Comparison of ENCODE assay signal across 17 cellular contexts in the genomic region with DNA sequence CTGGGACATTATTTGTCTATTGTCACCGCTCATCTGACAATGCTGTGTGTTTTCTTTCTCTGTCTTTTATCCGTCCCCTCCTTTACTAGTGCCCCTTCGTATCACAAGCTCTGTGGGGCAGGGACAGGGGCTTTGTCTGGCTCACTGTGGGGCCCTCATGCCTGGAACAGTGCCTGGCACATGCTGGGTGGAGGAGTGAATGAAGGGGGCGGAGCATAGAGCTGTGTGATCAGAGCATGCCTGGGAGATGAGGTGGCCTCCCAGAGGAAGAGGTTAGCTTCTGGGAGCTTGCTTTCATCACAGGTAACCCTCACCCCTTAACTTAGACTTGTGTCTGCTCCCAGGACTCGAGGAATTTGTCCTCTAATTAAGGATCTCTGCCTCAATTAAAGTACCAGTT. TPM values are rescaled to one million over a fixed set of nuclear protein-coding genes. Genes with fewer than 3 reads are reported as not detected.
DNase-seq lines count a peak whose midpoint lies in the region; ATAC-seq and TF ChIP-seq lines count a peak whose summit lies in the region.
"Had no signal": no experiment of that assay in that cellular context is flagged by ENCODE, and none has a peak within 500 bp of the region (broad histone marks: within the 10 kb centered on the region; RNA-seq: fewer than 3 reads in every experiment).

No MANE protein-coding gene starts in this region.

- H3K9me3 Mint-ChIP-seq in WTC11, result peaks cover 3% of the 10 kb centered on the region; the same call in 1 of the 2 replicates

- POLR2A ChIA-PET in SK-N-SH (lab: Yijun Ruan, JAX) (no interaction called here), WTC11 (lab: Charles Lee) (no interaction called here)

- H3K36me3 ChIP-seq in SK-N-SH (replicated peaks in 1 of 2; ENCODE audit: control insufficient read depth in 1 of 2, insufficient read depth in 2 of 2, low read length in 1 of 2), result peaks cover 29 to 41% of the 10 kb centered on the region in 2 experiments
- H3K36me3 ChIP-seq in gastroesophageal sphincter, result peaks cover 0 to 22% of the 10 kb centered on the region in 2 donors
- no peaks in the 10 kb centered on the region for H3K36me3 ChIP-seq in upper lobe of right lung
- no peaks in the 10 kb centered on the region for H3K36me3 ChIP-seq in smooth muscle cell (ENCODE audit: low read depth)

- H3K4me1 Mint-ChIP-seq in WTC11, result peaks cover 70% of the 10 kb centered on the region

- H3K4me1 ChIP-seq in SK-N-SH (ENCODE audit: control insufficient read depth in 1 of 2, insufficient read depth in 2 of 2, low read depth in 1 of 2, low read length in 1 of 2) (no peaks in the 10 kb centered on the region; a peak in 1 of 4 replicates), gastroesophageal sphincter (peaks cover 0 to 16% (median 0%) of the 10 kb centered on the region in 3 donors), upper lobe of right lung (no peaks in the 10 kb centered on the region), smooth muscle cell (ENCODE audit: low read depth) (peaks cover 23% of the 10 kb centered on the region)
- H3K4me1 ChIP-seq: tibial nerve had no signal

- ATAC-seq in SK-N-SH treated with all-trans-retinoic acid at 6 μM for 48 hours (peak; percentile 56), WTC11 (peak; percentile 28), gastroesophageal sphincter (no peak), upper lobe of right lung (peak; percentile 56)

- H3K9me3 ChIP-seq in SK-N-SH (no peaks in the 10 kb centered on the region), gastroesophageal sphincter (no peaks in the 10 kb centered on the region), upper lobe of right lung (no peaks in the 10 kb centered on the region), smooth muscle cell (replicated peaks; ENCODE audit: low read depth) (no peaks in the 10 kb centered on the region)
- H3K9me3 ChIP-seq: tibial nerve had no signal

- no peaks in the 10 kb centered on the region for H3K27me3 ChIP-seq in SK-N-SH (ENCODE audit: insufficient read depth)
- H3K27me3 ChIP-seq in gastroesophageal sphincter, result no peaks in the 10 kb centered on the region
- H3K27me3 ChIP-seq in upper lobe of right lung, result no peaks in the 10 kb centered on the region
- H3K27me3 ChIP-seq in smooth muscle cell (ENCODE audit: low read depth), result no peaks in the 10 kb centered on the region
- H3K27me3 ChIP-seq: tibial nerve had no signal

- H4K20me1 ChIP-seq in SK-N-SH (ENCODE audit: insufficient read depth) (peaks cover 16% of the 10 kb centered on the region), smooth muscle cell (ENCODE audit: low read depth) (peaks cover 14% of the 10 kb centered on the region)

- peaks cover 42% of the 10 kb centered on the region for H3K36me3 Mint-ChIP-seq in WTC11

- peaks cover 8% of the 10 kb centered on the region for H3F3A ChIP-seq in SK-N-SH (replicated peaks; ENCODE audit: insufficient read depth)
- H3F3A ChIP-seq in smooth muscle cell (ENCODE audit: low read depth), result no peaks in the 10 kb centered on the region

- DNase-seq in SK-N-SH, result no peak
- DNase-seq in WTC11 (ENCODE audit: low spot score), result no peak
- DNase-seq in upper lobe of right lung, result no peak
- no peak for DNase-seq in smooth muscle cell (lab: John Stamatoyannopoulos, UW; ENCODE audit: unreplicated experiment)
- no peak for DNase-seq in NCI-H2171 treated with DMSO at 0.1 percent for 48 hours (lab: John Stamatoyannopoulos, UW)
- no peak for DNase-seq in posterior cingulate gyrus
- DNase-seq: aorta, DMS153, MV-4-11, naive B cell, NCI-H2227 treated with DMSO at 0.1 percent for 48 hours, SHP77 had no signal

- no peak for TF ChIP-seq RAD21 in SK-N-SH (IDR thresholded peaks at IDR 0.05; ENCODE audit: low read length)

- TF ChIP-seq POLR2A in gastroesophageal sphincter (IDR thresholded peaks at IDR 0.05), result no peak

- TF ChIP-seq CTCF in SK-N-SH (IDR thresholded peaks at IDR 0.05), result no peak
- TF ChIP-seq CTCF in WTC11 (IDR thresholded peaks at IDR 0.05), result no peak
- TF ChIP-seq CTCF in gastroesophageal sphincter (IDR thresholded peaks at IDR 0.05), result no peak
- no peak for TF ChIP-seq CTCF in upper lobe of right lung (IDR thresholded peaks at IDR 0.05)
- TF ChIP-seq CTCF in smooth muscle cell (IDR thresholded peaks at IDR 0.05; ENCODE audit: borderline replicate concordance, insufficient read depth, poor library complexity, severe bottlenecking), result no peak

- peak overlapping the region; percentile 52 for H3K27ac Mint-ChIP-seq in WTC11

- no peaks in the 10 kb centered on the region for H3K27me3 Mint-ChIP-seq in WTC11 (ENCODE audit: low read depth)

- H3K27ac ChIP-seq in SK-N-SH (ENCODE audit: low read depth in 2 of 2, low read length in 1 of 2), result no peak overlapping the region
- peak overlapping the region in 3 of 4 donors; percentile 12 to 24 (median 14) for H3K27ac ChIP-seq in gastroesophageal sphincter
- no peak overlapping the region for H3K27ac ChIP-seq in upper lobe of right lung
- H3K27ac ChIP-seq in smooth muscle cell (ENCODE audit: low read depth), result no peak overlapping the region
- H3K27ac ChIP-seq: 22Rv1, skin epidermis, tibial nerve had no signal

- WGBS in SK-N-SH (ENCODE audit: low lambda C conversion rate), result 85% methylated on average over 5 of the region's 5 CpGs
- WGBS in gastroesophageal sphincter (ENCODE audit: low coverage in 1 of 2), 2 donors, result 80 to 100% methylated on average over 1 to 3 of the region's 5 CpGs
- 93% methylated on average over 5 of the region's 5 CpGs for WGBS in smooth muscle cell (ENCODE audit: low lambda C conversion rate)

- intact Hi-C loops in upper lobe of right lung (cut with DNase I) (no loop called here), posterior cingulate gyrus (cut with DNase I) (no loop called here)

- H3K9ac ChIP-seq in SK-N-SH, result no peak overlapping the region
- no peak overlapping the region for H3K9ac ChIP-seq in smooth muscle cell (ENCODE audit: low read depth)

- TF ChIP-seq EP300 in SK-N-SH (IDR thresholded peaks at IDR 0.05; ENCODE audit: borderline replicate concordance in 1 of 2, low read depth in 1 of 2, low read length in 1 of 2) (no peak), gastroesophageal sphincter (IDR thresholded peaks at IDR 0.05) (no peak)

- H3K79me2 ChIP-seq in SK-N-SH (ENCODE audit: insufficient read depth), result peaks cover 76% of the 10 kb centered on the region
- H3K79me2 ChIP-seq in smooth muscle cell (ENCODE audit: low read depth), result peaks cover 12% of the 10 kb centered on the region

- no peaks in the 10 kb centered on the region for H3K9me2 ChIP-seq in SK-N-SH

- no peak overlapping the region for H3K4me3 ChIP-seq in SK-N-SH (ENCODE audit: low read depth in 2 of 2, low read length in 1 of 2)
- no peak overlapping the region for H3K4me3 ChIP-seq in gastroesophageal sphincter
- no peak overlapping the region for H3K4me3 ChIP-seq in upper lobe of right lung
- H3K4me3 ChIP-seq in smooth muscle cell, result no peak overlapping the region
- H3K4me3 ChIP-seq: skin epidermis, tibial nerve had no signal

- no peak overlapping the region for H2AFZ ChIP-seq in SK-N-SH (ENCODE audit: low read depth)
- no peak overlapping the region for H2AFZ ChIP-seq in smooth muscle cell (ENCODE audit: low read depth)

- H3K4me2 ChIP-seq in SK-N-SH (no peak overlapping the region), smooth muscle cell (no peak overlapping the region)

- CTCF ChIA-PET in SK-N-SH (lab: Yijun Ruan, JAX), result interaction anchor here (0.6 to 1.2 kb wide), 2 partner anchors 14 to 41 kb away, joined by 3 read pairs; no protein-coding TSS in a partner anchor
- CTCF ChIA-PET in WTC11 (lab: Charles Lee), result interaction anchor here (0.6 to 1.7 kb wide), 5 partner anchors 15 to 1119 kb away, joined by 3 to 6 read pairs (median 5); no protein-coding TSS in a partner anchor

- H3K4me3 Mint-ChIP-seq in WTC11, result no peak overlapping the region

TF ChIP-seq in SK-N-SH, 30 proteins besides CTCF, POLR2A, EP300 and RAD21 (continues in another document):
- TF ChIP-seq RCOR1 (IDR thresholded peaks at IDR 0.05; ENCODE audit: low read length) (no peak), TAF1 (IDR thresholded peaks at IDR 0.05; ENCODE audit: borderline replicate concordance, low read depth, low read length) (no peak)

TF ChIP-seq in WTC11, 78 proteins besides CTCF, POLR2A, EP300 and RAD21:
- no peak for TF ChIP-seq ELF4 (CRISPR knock-in tag; IDR thresholded peaks at IDR 0.05; ENCODE audit: low read depth)
- TF ChIP-seq ESRRA (CRISPR knock-in tag; IDR thresholded peaks at IDR 0.05; ENCODE audit: borderline replicate concordance), result no peak
- no peak for TF ChIP-seq NFATC4 (CRISPR knock-in tag; IDR thresholded peaks at IDR 0.05)
- TF ChIP-seq GTF2I (CRISPR knock-in tag; conservative IDR thresholded peaks at IDR 0.05), result 0 out of 2 replicates have a peak, but pooled peaks have one; percentile 10
TF ChIP-seq in WTC11: peak in this region for 1.

RNA-seq across cellular contexts. Expression of gene MTCL1, which starts 16.4 kb away (rescaled TPM):
- 28.0 and 33.5 TPM in 2 replicates for polyA plus RNA-seq in SK-N-SH (2012; rRNA removed)
- polyA plus RNA-seq in SK-N-SH (2012; cell fraction: cytosol; rRNA removed), result 17.3 and 20.2 TPM in 2 replicates
- polyA plus RNA-seq in SK-N-SH (2012; cell fraction: nucleus; rRNA removed), result 139 and 156 TPM in 2 replicates
- total RNA-seq in WTC11 (2021), result 50.0 to 64.3 TPM (median 52.9 TPM) in 3 replicates
- total RNA-seq in gastroesophageal sphincter, result 10 to 100 TPM; 35.0 to 68.0 (median 51.4) TPM
- 10.1 TPM for total RNA-seq in upper lobe of right lung
- total RNA-seq in smooth muscle cell, result 15.2 and 15.3 TPM in 2 replicates
- polyA plus RNA-seq in smooth muscle cell, result 5.5 and 9.9 TPM in 2 replicates

Comparison
In these comparisons a context has a peak if more than half of its experiments do, and no peak if none do; other contexts are left out.
1. H3K27ac ChIP-seq: peak in gastroesophageal sphincter (3 of 4); none in SK-N-SH (0 of 2), upper lobe of right lung (single experiment) and smooth muscle cell (single experiment).